Comparison of ENCODE assay signal across 12 cellular contexts in genomic region chr22:44391481-44392445, GRCh38.
DNase-seq lines count a peak whose midpoint lies in the region; ATAC-seq and TF ChIP-seq lines count a peak whose summit lies in the region.
"Had no signal": no experiment of that assay in that cellular context is flagged by ENCODE, and none has a peak within 500 bp of the region (broad histone marks: within the 10 kb centered on the region; RNA-seq: fewer than 3 reads in every experiment).

No MANE protein-coding gene starts in this region.

- H3K36me3 ChIP-seq in BLaER1 treated with 17β-estradiol and CSF1 and Interleukin-3, amounts not matched to agents 10 nM and 100 nM, result no peaks in the 10 kb centered on the region
- no peaks in the 10 kb centered on the region for H3K36me3 ChIP-seq in H7 (replicated peaks; ENCODE audit: control insufficient read depth, insufficient read depth, low read length)
- H3K36me3 ChIP-seq in mucosa of descending colon (ENCODE audit: low read depth), result no peaks in the 10 kb centered on the region
- H3K36me3 ChIP-seq in SJCRH30, result no peaks in the 10 kb centered on the region

- H4K20me1 ChIP-seq in BLaER1 treated with 17β-estradiol and CSF1 and Interleukin-3, amounts not matched to agents 10 nM and 100 nM, result peaks cover 0 to under 1% (median 0%) of the 10 kb centered on the region in 11 experiments; a peak in 1 of 22 replicates

- no peaks in the 10 kb centered on the region for H3K9me3 ChIP-seq in BLaER1 treated with 17β-estradiol and CSF1 and Interleukin-3, amounts not matched to agents 10 nM and 100 nM (replicated peaks in 1 of 11)
- H3K9me3 ChIP-seq in mucosa of descending colon (no peaks in the 10 kb centered on the region), SJCRH30 (replicated peaks) (no peaks in the 10 kb centered on the region)

- H3K27ac ChIP-seq in BLaER1 treated with 17β-estradiol and CSF1 and Interleukin-3, amounts not matched to agents 10 nM and 100 nM, result no peak overlapping the region
- no peak overlapping the region for H3K27ac ChIP-seq in SJCRH30
- H3K27ac ChIP-seq: parathyroid adenoma had no signal

- H3K27me3 Mint-ChIP-seq in brain, result peaks cover 12% of the 10 kb centered on the region
- H3K27me3 Mint-ChIP-seq in activated CD8-positive, alpha-beta memory T cell treated with anti-CD3 and anti-CD28 coated beads, Interleukin-2, amount 10 ng/mL, durations not matched to agents 7 days and 5 days, result peaks cover 16% of the 10 kb centered on the region

- CTCF ChIA-PET in GM10248 (lab: Yijun Ruan, JAX), result no interaction called here
- CTCF ChIA-PET in activated CD8-positive, alpha-beta memory T cell treated with anti-CD3 and anti-CD28 coated beads, Interleukin-2, amount 10 ng/mL, durations not matched to agents 7 days and 5 days (lab: Charles Lee), result interaction anchor here (1.2 kb wide), 1 partner anchor 310 kb away, joined by 3 read pairs; no protein-coding TSS in a partner anchor

- no peak overlapping the region for H3K9ac ChIP-seq in BLaER1 treated with 17β-estradiol and CSF1 and Interleukin-3, amounts not matched to agents 10 nM and 100 nM
- H3K9ac ChIP-seq: parathyroid adenoma had no signal

- peaks cover 0 to 40% (median 32%) of the 10 kb centered on the region in 10 experiments; a peak in 18 of 20 replicates for H3K4me1 ChIP-seq in BLaER1 treated with 17β-estradiol and CSF1 and Interleukin-3, amounts not matched to agents 10 nM and 100 nM
- H3K4me1 ChIP-seq in mucosa of descending colon (ENCODE audit: low read depth), result no peaks in the 10 kb centered on the region
- no peaks in the 10 kb centered on the region for H3K4me1 ChIP-seq in SJCRH30
- H3K4me1 ChIP-seq: parathyroid adenoma had no signal

- peaks cover 0 to 8% (median 0%) of the 10 kb centered on the region in 5 experiments for H3K9me3 Mint-ChIP-seq in brain
- no peaks in the 10 kb centered on the region for H3K9me3 Mint-ChIP-seq in activated CD8-positive, alpha-beta memory T cell treated with anti-CD3 and anti-CD28 coated beads, Interleukin-2, amount 10 ng/mL, durations not matched to agents 7 days and 5 days (ENCODE audit: low read depth)

- ATAC-seq in mucosa of descending colon, result no peak
- ATAC-seq in HG03342 (IDR thresholded peaks at IDR 0.05; ENCODE audit: unreplicated experiment), result no peak
- ATAC-seq in activated CD8-positive, alpha-beta memory T cell treated with anti-CD3 and anti-CD28 coated beads, Interleukin-2, amount 10 ng/mL, durations not matched to agents 7 days and 5 days, result no peak

- H3K4me3 ChIP-seq in BLaER1 treated with 17β-estradiol and CSF1 and Interleukin-3, amounts not matched to agents 10 nM and 100 nM, result no peak overlapping the region
- H3K4me3 ChIP-seq in H7 (ENCODE audit: insufficient read depth, low read depth, low read length) (no peak overlapping the region), mucosa of descending colon (no peak overlapping the region), SJCRH30 (no peak overlapping the region)

- peak overlapping the region in 3 of 5 experiments; percentile 2 to 79 (median 20) for H3K27ac Mint-ChIP-seq in brain
- no peak overlapping the region for H3K27ac Mint-ChIP-seq in activated CD8-positive, alpha-beta memory T cell treated with anti-CD3 and anti-CD28 coated beads, Interleukin-2, amount 10 ng/mL, durations not matched to agents 7 days and 5 days

- peaks cover 63% of the 10 kb centered on the region for H3K4me1 Mint-ChIP-seq in brain
- no peaks in the 10 kb centered on the region for H3K4me1 Mint-ChIP-seq in activated CD8-positive, alpha-beta memory T cell treated with anti-CD3 and anti-CD28 coated beads, Interleukin-2, amount 10 ng/mL, durations not matched to agents 7 days and 5 days

- POLR2A ChIA-PET in GM10248 (lab: Yijun Ruan, JAX), result no interaction called here

- DNase-seq in H7 (peak; percentile 81), mucosa of descending colon (peak in 2 of 3 donors; percentile 4 to 14), GM10248 (ENCODE audit: extremely low spot score) (no peak), SJCRH30 (no peak)
- no peak for DNase-seq in activated CD8-positive, alpha-beta memory T cell treated with anti-CD3 and anti-CD28 coated beads, Interleukin-2, amount 10 ng/mL, durations not matched to agents 7 days and 5 days
- DNase-seq: AML-193, Kasumi-1, NCI-H1930 had no signal

- H3K4me2 ChIP-seq in BLaER1 treated with 17β-estradiol and CSF1 and Interleukin-3, amounts not matched to agents 10 nM and 100 nM, result peak overlapping the region in 9 of 11 experiments; percentile 13 to 60 (median 42); a peak in 16 of 22 replicates

- no peaks in the 10 kb centered on the region for H3K36me3 Mint-ChIP-seq in brain
- H3K36me3 Mint-ChIP-seq in activated CD8-positive, alpha-beta memory T cell treated with anti-CD3 and anti-CD28 coated beads, Interleukin-2, amount 10 ng/mL, durations not matched to agents 7 days and 5 days, result no peaks in the 10 kb centered on the region

- H3K4me3 Mint-ChIP-seq in brain, result no peak overlapping the region
- no peak overlapping the region for H3K4me3 Mint-ChIP-seq in activated CD8-positive, alpha-beta memory T cell treated with anti-CD3 and anti-CD28 coated beads, Interleukin-2, amount 10 ng/mL, durations not matched to agents 7 days and 5 days

- no peaks in the 10 kb centered on the region for H3K27me3 ChIP-seq in BLaER1 treated with 17β-estradiol and CSF1 and Interleukin-3, amounts not matched to agents 10 nM and 100 nM
- no peaks in the 10 kb centered on the region for H3K27me3 ChIP-seq in H7 (ENCODE audit: control insufficient read depth, insufficient read depth, low read length)
- peaks cover 10% of the 10 kb centered on the region for H3K27me3 ChIP-seq in SJCRH30

- intact Hi-C loops in mucosa of descending colon (cut with DNase I, micrococcal nuclease), result no loop called here

- TF ChIP-seq CTCF in brain (conservative IDR thresholded peaks at IDR 0.05), result no peak
- no peak for TF ChIP-seq CTCF in mucosa of descending colon (IDR thresholded peaks at IDR 0.05)
- TF ChIP-seq CTCF in GM10248 (IDR thresholded peaks at IDR 0.05; ENCODE audit: control extremely low read depth, extremely low read depth, low read depth, missing control alignments), result no peak

Comparison
In these comparisons a context has a peak if more than half of its experiments do, and no peak if none do; other contexts are left out.
1. DNase-seq: peak in H7 (single experiment) and mucosa of descending colon (2 of 3); none in GM10248 (single experiment), SJCRH30 (0 of 2) and activated CD8-positive, alpha-beta memory T cell treated with anti-CD3 and anti-CD28 coated beads, Interleukin-2, amount 10 ng/mL, durations not matched to agents 7 days and 5 days (single experiment).